14 cellular contexts compared by ENCODE assay signal in the genomic region with DNA sequence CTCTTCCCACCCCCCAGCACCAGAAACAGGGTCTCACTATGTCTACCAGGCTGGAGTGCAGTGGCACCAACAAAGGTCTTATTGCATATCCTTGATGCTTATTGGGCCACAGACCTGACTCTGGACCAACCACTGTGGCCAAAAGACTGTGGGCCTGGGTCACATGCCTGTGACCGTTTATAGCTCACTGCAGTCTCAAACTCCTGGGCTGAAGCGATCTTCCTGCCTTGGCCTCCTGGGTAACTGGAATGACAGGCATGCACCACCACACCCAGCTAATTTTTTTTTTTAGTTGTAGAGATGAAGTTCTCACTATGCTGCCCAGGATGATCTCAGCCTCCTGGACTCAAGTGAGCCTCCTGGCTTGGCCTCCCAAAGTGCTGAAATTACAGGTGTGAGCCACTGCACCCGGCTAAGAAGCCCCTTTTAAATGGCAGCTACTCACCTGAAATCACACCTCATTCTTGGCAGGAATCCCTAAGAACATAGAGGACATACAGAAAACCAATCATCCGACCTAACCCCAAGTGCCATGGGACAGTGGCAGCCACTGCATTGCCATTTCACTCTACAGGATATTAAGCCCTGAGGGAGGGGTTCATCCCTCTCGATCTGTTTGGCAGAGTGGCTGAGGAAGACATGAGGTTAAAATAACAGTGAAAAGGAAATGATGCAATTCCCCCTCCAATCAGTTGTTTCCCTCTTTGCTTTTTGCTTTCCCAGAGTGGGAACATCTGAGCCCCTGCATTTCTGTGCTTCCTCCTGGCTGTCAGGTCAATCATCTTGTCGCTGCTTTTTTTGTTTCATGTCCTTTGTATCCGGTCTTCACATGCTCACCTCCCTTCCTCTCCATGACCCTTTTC.
DNase-seq lines count a peak whose midpoint lies in the region; ATAC-seq, FAIRE-seq and TF ChIP-seq lines count a peak whose summit lies in the region.
"Had no signal": no experiment of that assay in that cellular context is flagged by ENCODE, and none has a peak within 500 bp of the region (broad histone marks: within the 10 kb centered on the region; RNA-seq: fewer than 3 reads in every experiment).

No MANE protein-coding gene starts in this region.

- no peaks in the 10 kb centered on the region for H3K4me1 ChIP-seq in mesendoderm (ENCODE audit: control insufficient read depth, low read depth, low read length)
- no peaks in the 10 kb centered on the region for H3K4me1 ChIP-seq in mammary epithelial cell (ENCODE audit: insufficient read depth, low read length)
- H3K4me1 ChIP-seq: pancreas had no signal

- DNase-seq in HT1080 (ENCODE audit: low read depth) (peak; percentile 8), NOMO-1 treated with DMSO at 0.1 percent for 48 hours (lab: John Stamatoyannopoulos, UW; ENCODE audit: unreplicated experiment) (peak; percentile 42), dermis microvascular lymphatic vessel endothelial cell (ENCODE audit: low read depth in 2 of 2) (peak; percentile 77 to 94), mesendoderm (peak; percentile 38), mammary epithelial cell (no peak), GM12892 (ENCODE audit: insufficient read length) (no peak)
- DNase-seq: activated naive CD4-positive, alpha-beta T cell treated with anti-CD3 and anti-CD28 coated beads, Interleukin-2, amount 10 ng/mL, durations not matched to agents 7 days and 5 days; kidney glomerular epithelial cell; NCI-H1105 treated with DMSO at 0.1 percent for 48 hours; NCI-H2171; pancreas had no signal

- intact Hi-C loops in mammary epithelial cell (cut with micrococcal nuclease) = no loop called here

- TF ChIP-seq POLR2A in GM18505 (IDR thresholded peaks at IDR 0.05; ENCODE audit: borderline replicate concordance, extremely low read depth, insufficient read depth, insufficient read length) = no peak
- TF ChIP-seq POLR2A in GM12892 (IDR thresholded peaks at IDR 0.05; ENCODE audit: low read depth, low read length) = no peak

- no peak for ATAC-seq in GM18505 (IDR thresholded peaks at IDR 0.05; ENCODE audit: unreplicated experiment)

- BruUV-seq in mammary epithelial cell (replicated peaks; lab: Mats Ljungman, UMichigan) = no TSS peak

- H3K4me2 ChIP-seq in mesendoderm (ENCODE audit: low read length) (no peak overlapping the region), mammary epithelial cell (ENCODE audit: insufficient read depth, low read depth, low read length) (no peak overlapping the region)
- H3K4me2 ChIP-seq: smooth muscle cell had no signal

- H2AFZ ChIP-seq in mammary epithelial cell (ENCODE audit: low read depth, low read length) = no peak overlapping the region
- H2AFZ ChIP-seq: hepatocyte had no signal

- H3K9ac ChIP-seq in mesendoderm (ENCODE audit: low read length) = no peak overlapping the region
- H3K9ac ChIP-seq in mammary epithelial cell (ENCODE audit: insufficient read depth, low read length) = no peak overlapping the region

- no peaks in the 10 kb centered on the region for H4K20me1 ChIP-seq in mammary epithelial cell (ENCODE audit: insufficient read depth, low read length)

- no peak overlapping the region for H3K23ac ChIP-seq in mesendoderm (ENCODE audit: low read length)

- no peak for FAIRE-seq in GM12892 (lab: Jason Lieb, UNC)
- FAIRE-seq: pancreas had no signal

- no peak overlapping the region for H3K4me3 ChIP-seq in mesendoderm (ENCODE audit: low read length)
- H3K4me3 ChIP-seq in mammary epithelial cell (replicated peaks in 1 of 3; ENCODE audit: insufficient read depth in 1 of 3, low read depth in 2 of 3, low read length in 3 of 3) = no peak overlapping the region
- H3K4me3 ChIP-seq: hepatocyte, pancreas, smooth muscle cell had no signal

- no peak overlapping the region for H3K18ac ChIP-seq in mesendoderm (ENCODE audit: low read length)

- dilution Hi-C loops in mammary epithelial cell (cut with HindIII; ENCODE audit: low sequenced_read_pairs) = no loop called here

- WGBS in mesendoderm (ENCODE audit: extremely low coverage, insufficient coverage, low lambda C conversion rate) = no CpG with 5 or more reads among the region's 7 CpGs
- WGBS in mammary epithelial cell (ENCODE audit: low coverage, missing lambda C conversion rate) = 83% methylated on average over 7 of the region's 7 CpGs

- H4K5ac ChIP-seq in mesendoderm (ENCODE audit: low read length) = no peak overlapping the region

- no peak overlapping the region for H4K8ac ChIP-seq in mesendoderm (ENCODE audit: low read depth, low read length)

- H3K27ac ChIP-seq in mesendoderm (ENCODE audit: low read depth, low read length) = no peak overlapping the region
- no peak overlapping the region for H3K27ac ChIP-seq in mammary epithelial cell (ENCODE audit: insufficient read depth, low read depth, low read length)
- H3K27ac ChIP-seq: hepatocyte, pancreas had no signal

- no peaks in the 10 kb centered on the region for H3K9me3 ChIP-seq in mammary epithelial cell (replicated peaks; ENCODE audit: insufficient read depth, low read length)
- H3K9me3 ChIP-seq: pancreas had no signal

- CTCF ChIA-PET in mammary epithelial cell (lab: Charles Lee; ENCODE audit: low non-redundant PET) = interaction anchor here (0.6 kb wide), 1 partner anchor 154 kb away, joined by 3 read pairs; no protein-coding TSS in a partner anchor

- no peak overlapping the region for H2AK5ac ChIP-seq in mesendoderm (ENCODE audit: low read length)

- H3K36me3 ChIP-seq in mesendoderm (ENCODE audit: control insufficient read depth, insufficient read depth, low read length) (no peaks in the 10 kb centered on the region), mammary epithelial cell (ENCODE audit: insufficient read depth, low read length) (no peaks in the 10 kb centered on the region)
- H3K36me3 ChIP-seq: pancreas had no signal

- H2BK5ac ChIP-seq in mesendoderm (ENCODE audit: low read length) = no peak overlapping the region

- H3K27me3 ChIP-seq in mesendoderm (ENCODE audit: insufficient read depth, low read length, poor library complexity) (no peaks in the 10 kb centered on the region), mammary epithelial cell (ENCODE audit: insufficient read depth, low read length) (no peaks in the 10 kb centered on the region)
- H3K27me3 ChIP-seq: hepatocyte, pancreas had no signal

- no peak for TF ChIP-seq CTCF in mammary epithelial cell (conservative IDR thresholded peaks at IDR 0.05 in 1 of 2, IDR thresholded peaks at IDR 0.05 in 1 of 2; ENCODE audit: extremely low read depth in 1 of 2, insufficient read depth in 1 of 2, low read depth in 1 of 2, low read length in 2 of 2)

- no peak overlapping the region for H3K4ac ChIP-seq in mesendoderm (ENCODE audit: low read depth, low read length)

- no peaks in the 10 kb centered on the region for H3K79me1 ChIP-seq in mesendoderm (ENCODE audit: low read length)

- H3K79me2 ChIP-seq in mesendoderm (ENCODE audit: control insufficient read depth, insufficient read depth, low read length) (no peaks in the 10 kb centered on the region), mammary epithelial cell (ENCODE audit: insufficient read depth, low read length) (no peaks in the 10 kb centered on the region)
- H3K79me2 ChIP-seq: hepatocyte had no signal

- no peak overlapping the region for H2BK15ac ChIP-seq in mesendoderm (replicated peaks; ENCODE audit: low read depth)

- no peak overlapping the region for H2BK120ac ChIP-seq in mesendoderm (ENCODE audit: low read depth, low read length)

- in situ Hi-C loops in mammary epithelial cell (cut with MboI; ENCODE audit: low sequenced_read_pairs in 2 of 2) = no loop called here

- H3K56ac ChIP-seq in mesendoderm (ENCODE audit: low read length) = no peak overlapping the region

Comparison
In these comparisons a context has a peak if more than half of its experiments do, and no peak if none do; other contexts are left out.
1. DNase-seq: peak in HT1080 (single experiment), NOMO-1 treated with DMSO at 0.1 percent for 48 hours (single experiment), dermis microvascular lymphatic vessel endothelial cell (2 of 2) and mesendoderm (single experiment); none in mammary epithelial cell (single experiment) and GM12892 (single experiment).